Comparison of ENCODE assay signal across 29 cellular contexts in the genomic region with DNA sequence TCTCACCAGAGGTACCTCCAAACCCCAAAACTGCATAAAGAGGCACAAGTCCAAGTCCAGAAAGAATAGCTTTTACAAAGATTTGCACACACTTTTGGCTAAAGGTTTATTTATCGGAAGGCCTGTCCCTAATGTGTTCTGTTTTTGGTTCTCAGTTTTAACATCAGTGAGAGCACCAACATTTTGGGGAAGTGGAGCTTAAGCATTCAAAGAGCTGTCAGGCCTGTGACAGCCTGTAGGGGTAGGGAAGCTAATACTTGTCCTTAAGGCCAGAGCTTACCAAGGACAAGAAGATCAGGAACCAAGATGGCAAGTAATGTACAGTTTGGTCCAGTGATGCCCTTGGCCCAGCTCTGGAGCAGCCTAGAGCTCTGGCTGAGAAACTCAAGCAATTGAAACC. TPM values are rescaled to one million over a fixed set of nuclear protein-coding genes. Genes with fewer than 3 reads are reported as not detected.
DNase-seq lines count a peak whose midpoint lies in the region; ATAC-seq and TF ChIP-seq lines count a peak whose summit lies in the region.
"Had no signal": no experiment of that assay in that cellular context is flagged by ENCODE, and none has a peak within 500 bp of the region (broad histone marks: within the 10 kb centered on the region; RNA-seq: fewer than 3 reads in every experiment).

No MANE protein-coding gene starts in this region.

- no peaks in the 10 kb centered on the region for H3K4me1 ChIP-seq in mucosa of descending colon (ENCODE audit: low read depth)
- H3K4me1 ChIP-seq: gastroesophageal sphincter, HAP-1, lower lobe of right lung, suprapubic skin had no signal

- H3K9me3 ChIP-seq in mucosa of descending colon, result no peaks in the 10 kb centered on the region
- H3K9me3 ChIP-seq: esophagus squamous epithelium, gastroesophageal sphincter, HAP-1, lower lobe of right lung, suprapubic skin had no signal

- DNase-seq in GM06990 (ENCODE audit: extremely low read depth, insufficient read length), result no peak
- peak; percentile 58 for DNase-seq in NOMO-1 treated with DMSO at 0.1 percent for 48 hours (lab: John Stamatoyannopoulos, UW; ENCODE audit: unreplicated experiment)
- DNase-seq in germinal center (ENCODE audit: low spot score), result peak; percentile 20
- no peak for DNase-seq in islet precursor cell
- DNase-seq in mucosa of descending colon, result no peak
- no peak for DNase-seq in glutamatergic neuron
- DNase-seq: activated B cell treated with CpG ODN at 0.5 μM for 24 hours; activated CD4-positive, alpha-beta memory T cell treated with anti-CD3 and anti-CD28 coated beads for 36 hours; CD4-positive, alpha-beta memory T cell; effector memory CD8-positive, alpha-beta T cell; esophagus squamous epithelium; GF-D8; KG1; lower lobe of right lung; NCI-H1105 treated with DMSO at 0.1 percent for 48 hours; NCI-H2029 treated with DMSO at 0.1 percent for 48 hours; NCI-H345; nucleus accumbens; stimulated activated CD4-positive, alpha-beta T cell treated with anti-CD3 and anti-CD28 coated beads, Interleukin-1b, Interleukin-23, amount 100 ng/mL, for 48 hours had no signal

- no peak overlapping the region for H3K4me3 ChIP-seq in GM06990 (replicated peaks; ENCODE audit: low read depth, low read length)
- H3K4me3 ChIP-seq in mucosa of descending colon, result no peak overlapping the region
- H3K4me3 ChIP-seq: esophagus squamous epithelium, gastroesophageal sphincter, HAP-1, lower lobe of right lung, SK-N-MC, suprapubic skin had no signal

- H3K36me3 ChIP-seq in GM06990 (ENCODE audit: control insufficient read depth, insufficient read depth, low read length) (no peaks in the 10 kb centered on the region), mucosa of descending colon (ENCODE audit: low read depth) (no peaks in the 10 kb centered on the region)
- H3K36me3 ChIP-seq: esophagus squamous epithelium, HAP-1, lower lobe of right lung, suprapubic skin had no signal

- peak; percentile 19 for TF ChIP-seq CTCF in GM06990 (IDR thresholded peaks at IDR 0.05; ENCODE audit: insufficient read depth, low read length, poor library complexity, severe bottlenecking)
- no peak for TF ChIP-seq CTCF in mucosa of descending colon (IDR thresholded peaks at IDR 0.05)
- no peak for TF ChIP-seq CTCF in glutamatergic neuron (IDR thresholded peaks at IDR 0.05; ENCODE audit: partially characterized antibody, unreplicated experiment)

- no peaks in the 10 kb centered on the region for H3K4me1 Mint-ChIP-seq in glutamatergic neuron (ENCODE audit: low read depth, unreplicated experiment)
- H3K4me1 Mint-ChIP-seq: activated B cell treated with CpG ODN at 0.5 μM for 24 hours, brain had no signal

- no peak overlapping the region for H3K27ac Mint-ChIP-seq in glutamatergic neuron (ENCODE audit: unreplicated experiment)
- H3K27ac Mint-ChIP-seq: activated B cell treated with CpG ODN at 0.5 μM for 24 hours; activated CD4-positive, alpha-beta memory T cell treated with anti-CD3 and anti-CD28 coated beads for 36 hours; brain; effector memory CD8-positive, alpha-beta T cell; stimulated activated effector memory CD8-positive, alpha-beta T cell treated with anti-CD3 and anti-CD28 coated beads, Interleukin-12 subunit alpha, Interleukin-12 subunit beta, amount 100 ng/mL, for 72 hours; T-helper 2 cell treated with Interferon-gamma antibody and Interleukin-4, amounts not matched to agents 5 μg/mL and 100 μg/mL, for 36 hours had no signal

- ATAC-seq in HG02870 (IDR thresholded peaks at IDR 0.05; ENCODE audit: unreplicated experiment), result peak; percentile 59
- ATAC-seq in GM18502 (IDR thresholded peaks at IDR 0.05; ENCODE audit: poor library complexity, unreplicated experiment), result no peak
- ATAC-seq in mucosa of descending colon, result no peak
- ATAC-seq: effector memory CD8-positive, alpha-beta T cell; gastroesophageal sphincter; stimulated activated effector memory CD8-positive, alpha-beta T cell treated with anti-CD3 and anti-CD28 coated beads, Interleukin-12 subunit alpha, Interleukin-12 subunit beta, amount 100 ng/mL, for 72 hours had no signal

- no peaks in the 10 kb centered on the region for H3K27me3 ChIP-seq in GM06990 (replicated peaks; ENCODE audit: control insufficient read depth, insufficient read depth, low read length)
- H3K27me3 ChIP-seq: esophagus squamous epithelium, gastroesophageal sphincter, suprapubic skin had no signal

- H3K4me3 Mint-ChIP-seq in glutamatergic neuron (ENCODE audit: unreplicated experiment), result no peak overlapping the region
- H3K4me3 Mint-ChIP-seq: activated B cell treated with CpG ODN at 0.5 μM for 24 hours; activated CD4-positive, alpha-beta memory T cell treated with anti-CD3 and anti-CD28 coated beads for 36 hours; brain; CD4-positive, alpha-beta memory T cell; effector memory CD8-positive, alpha-beta T cell; stimulated activated effector memory CD8-positive, alpha-beta T cell treated with anti-CD3 and anti-CD28 coated beads, Interleukin-12 subunit alpha, Interleukin-12 subunit beta, amount 100 ng/mL, for 72 hours; T-helper 2 cell treated with Interferon-gamma antibody and Interleukin-4, amounts not matched to agents 5 μg/mL and 100 μg/mL, for 36 hours had no signal

- H3K9me3 Mint-ChIP-seq in glutamatergic neuron (ENCODE audit: unreplicated experiment), result no peaks in the 10 kb centered on the region
- H3K9me3 Mint-ChIP-seq: activated B cell treated with CpG ODN at 0.5 μM for 24 hours; activated CD4-positive, alpha-beta memory T cell treated with anti-CD3 and anti-CD28 coated beads for 36 hours; effector memory CD8-positive, alpha-beta T cell; stimulated activated effector memory CD8-positive, alpha-beta T cell treated with anti-CD3 and anti-CD28 coated beads, Interleukin-12 subunit alpha, Interleukin-12 subunit beta, amount 100 ng/mL, for 72 hours; T-helper 2 cell treated with Interferon-gamma antibody and Interleukin-4, amounts not matched to agents 5 μg/mL and 100 μg/mL, for 36 hours had no signal

- no peaks in the 10 kb centered on the region for H3K27me3 Mint-ChIP-seq in glutamatergic neuron (ENCODE audit: unreplicated experiment)
- H3K27me3 Mint-ChIP-seq: activated B cell treated with CpG ODN at 0.5 μM for 24 hours; activated CD4-positive, alpha-beta memory T cell treated with anti-CD3 and anti-CD28 coated beads for 36 hours; brain; CD4-positive, alpha-beta memory T cell; effector memory CD8-positive, alpha-beta T cell had no signal

- H3K36me3 Mint-ChIP-seq in glutamatergic neuron (ENCODE audit: unreplicated experiment), result peaks cover 15% of the 10 kb centered on the region
- H3K36me3 Mint-ChIP-seq: stimulated activated effector memory CD8-positive, alpha-beta T cell treated with anti-CD3 and anti-CD28 coated beads, Interleukin-12 subunit alpha, Interleukin-12 subunit beta, amount 100 ng/mL, for 72 hours had no signal

- intact Hi-C loops in mucosa of descending colon (cut with DNase I, micrococcal nuclease), result no loop called here

RNA-seq across cellular contexts. Expression of a gene that starts 38.9 kb away (rescaled TPM):
- 10 to 100 TPM in 2 of 3 donors, 1 to 10 TPM in 1; 8.7 to 18.7 (median 15.9) TPM for total RNA-seq in mucosa of descending colon
- 2.5 TPM for total RNA-seq in glutamatergic neuron (ENCODE audit: unreplicated experiment)
- total RNA-seq: activated B cell treated with CpG ODN at 0.5 μM for 24 hours; activated CD4-positive, alpha-beta memory T cell treated with anti-CD3 and anti-CD28 coated beads for 36 hours; HT-29 had no signal

Comparison
In these comparisons a context has a peak if more than half of its experiments do, and no peak if none do; other contexts are left out.
1. DNase-seq: peak in NOMO-1 treated with DMSO at 0.1 percent for 48 hours (single experiment) and germinal center (single experiment); none in GM06990 (single experiment), islet precursor cell (single experiment), mucosa of descending colon (0 of 3) and glutamatergic neuron (single experiment).